8 cellular contexts compared by ENCODE assay signal in genomic region chr3:108089544-108089943, GRCh38. TPM values are rescaled to one million over a fixed set of nuclear protein-coding genes. Genes with fewer than 3 reads are reported as not detected.
DNase-seq lines count a peak whose midpoint lies in the region; ATAC-seq and TF ChIP-seq lines count a peak whose summit lies in the region.

No MANE protein-coding gene starts in this region.

- H3K9ac ChIP-seq in neural cell (ENCODE audit: low read length): peak overlapping the region; percentile 77

- H3K4me3 Mint-ChIP-seq in CD8-positive, alpha-beta memory T cell: peak overlapping the region in 6 of 7 donors; percentile 91 to 100 (median 98)

- peak overlapping the region; percentile 70 for H3K4me2 ChIP-seq in neural cell (ENCODE audit: low read length)

- TF ChIP-seq RAD21 in neural cell (conservative IDR thresholded peaks at IDR 0.05): peak; percentile 14

- CTCF ChIA-PET in CD8-positive, alpha-beta memory T cell (lab: Charles Lee): interaction anchor here (0.8 to 1.4 kb wide), 10 partner anchors 15 to 322 kb away, joined by 3 to 4 read pairs (median 3); no protein-coding TSS in a partner anchor

- H3K9me3 ChIP-seq in CD8-positive, alpha-beta memory T cell (ENCODE audit: low read length): no peaks in the 10 kb centered on the region
- H3K9me3 ChIP-seq in neural cell (ENCODE audit: low read length): no peaks in the 10 kb centered on the region

- POLR2A ChIA-PET in CD8-positive, alpha-beta memory T cell (lab: Charles Lee): interaction anchor here (0.6 to 2.5 kb wide), 10 partner anchors 11 to 1914 kb away, joined by 3 to 22 read pairs (median 4); no protein-coding TSS in a partner anchor

- peaks cover 24% of the 10 kb centered on the region for H3K79me2 ChIP-seq in neural cell (replicated peaks; ENCODE audit: insufficient read depth, low read length)

- no peaks in the 10 kb centered on the region for H3F3A ChIP-seq in neural cell (ENCODE audit: insufficient read depth, low read length, poor library complexity, severe bottlenecking)

- peaks cover 0 to 2% (median 0%) of the 10 kb centered on the region in 5 donors for H3K9me3 Mint-ChIP-seq in CD8-positive, alpha-beta memory T cell

- no peak for TF ChIP-seq EP300 in neural cell (conservative IDR thresholded peaks at IDR 0.05; ENCODE audit: poor library complexity, severe bottlenecking)

- H3K27ac Mint-ChIP-seq in CD8-positive, alpha-beta memory T cell: peak overlapping the region; percentile 93 to 100 (median 100)

- no peaks in the 10 kb centered on the region for H4K20me1 ChIP-seq in neural cell (ENCODE audit: insufficient read depth)

- H3K4me1 Mint-ChIP-seq in CD8-positive, alpha-beta memory T cell: peaks cover 26 to 30% (median 26%) of the 10 kb centered on the region in 3 donors

- H3K9me2 ChIP-seq in neural cell (ENCODE audit: insufficient read depth, low read length): no peaks in the 10 kb centered on the region

- in situ Hi-C loops in GM13977 (cut with MboI; ENCODE audit: low pct_unique_long_range_greater_than_20kb, low sequenced_read_pairs, unreplicated experiment): no loop called here

- peak overlapping the region; percentile 97 for H3K27ac ChIP-seq in CD8-positive, alpha-beta memory T cell (ENCODE audit: low read depth, low read length)
- H3K27ac ChIP-seq in dorsolateral prefrontal cortex (peak overlapping the region in 54 of 59 donors; percentile 15 to 98 (median 93)), neural cell (ENCODE audit: low read length) (no peak overlapping the region)

- no peak for DNase-seq in CD8-positive, alpha-beta memory T cell
- DNase-seq in NAMALWA (ENCODE audit: low spot score) (peak; percentile 30), dorsolateral prefrontal cortex (no peak), GM13977 (ENCODE audit: low spot score) (no peak), NCI-H345 (lab: John Stamatoyannopoulos, UW) (no peak)
- no peak for DNase-seq in stimulated activated CD4-positive, alpha-beta T cell treated with anti-CD3 and anti-CD28 coated beads, Interleukin-2, amount 100 ng/mL, for 24 hours

- no peak overlapping the region for H2AFZ ChIP-seq in neural cell (ENCODE audit: low read depth, low read length)

- H3K27me3 Mint-ChIP-seq in CD8-positive, alpha-beta memory T cell: peaks cover 0 to 2% of the 10 kb centered on the region in 2 donors

- no peaks in the 10 kb centered on the region for H3K27me3 ChIP-seq in CD8-positive, alpha-beta memory T cell (ENCODE audit: insufficient read depth, low read length, poor library complexity, severe bottlenecking)
- H3K27me3 ChIP-seq in dorsolateral prefrontal cortex (no peaks in the 10 kb centered on the region), neural cell (ENCODE audit: insufficient read depth, low read depth, low read length) (no peaks in the 10 kb centered on the region)

- no peak for TF ChIP-seq CTCF in dorsolateral prefrontal cortex (IDR thresholded peaks at IDR 0.05 in 54 of 56, conservative IDR thresholded peaks at IDR 0.05 in 2 of 56; ENCODE audit: low read depth in 1 of 56, partially characterized antibody in 56 of 56)
- no peak for TF ChIP-seq CTCF in neural cell (IDR thresholded peaks at IDR 0.05; ENCODE audit: poor library complexity, severe bottlenecking)
- no peak for TF ChIP-seq CTCF in GM13977 (IDR thresholded peaks at IDR 0.05; ENCODE audit: extremely low read depth, insufficient read depth, missing control alignments)

- ATAC-seq in GM18520 (IDR thresholded peaks at IDR 0.05; ENCODE audit: unreplicated experiment): no peak

- H3K36me3 Mint-ChIP-seq in CD8-positive, alpha-beta memory T cell: peaks cover 0 to 15% (median 2%) of the 10 kb centered on the region in 3 donors

- intact Hi-C loops in dorsolateral prefrontal cortex (cut with DNase I): no loop called here

- peaks cover 64% of the 10 kb centered on the region for H3K4me1 ChIP-seq in CD8-positive, alpha-beta memory T cell (ENCODE audit: insufficient read depth, low read length)

- H3K36me3 ChIP-seq in CD8-positive, alpha-beta memory T cell (ENCODE audit: insufficient read depth, low read length): no peaks in the 10 kb centered on the region
- H3K36me3 ChIP-seq in neural cell (ENCODE audit: insufficient read depth, low read length): no peaks in the 10 kb centered on the region

- peak overlapping the region; percentile 76 for H3K4me3 ChIP-seq in CD8-positive, alpha-beta memory T cell (ENCODE audit: low read length)
- peak overlapping the region; percentile 67 to 99 (median 91) for H3K4me3 ChIP-seq in dorsolateral prefrontal cortex
- peak overlapping the region; percentile 70 for H3K4me3 ChIP-seq in neural cell (ENCODE audit: low read length)

TF ChIP-seq in neural cell, 6 proteins besides CTCF, POLR2A, EP300 and RAD21:
- no peak for TF ChIP-seq TAF1 (IDR thresholded peaks at IDR 0.05; ENCODE audit: low read depth)
- no peak for TF ChIP-seq MXI1 (conservative IDR thresholded peaks at IDR 0.05; ENCODE audit: poor library complexity, severe bottlenecking)
- TF ChIP-seq SMC3 (conservative IDR thresholded peaks at IDR 0.05; ENCODE audit: poor library complexity): no peak
- TF ChIP-seq EZH2 (IDR thresholded peaks at IDR 0.05; ENCODE audit: borderline replicate concordance, insufficient read depth, low read length, poor library complexity, severe bottlenecking): no peak
- TF ChIP-seq POLR2AphosphoS5 (IDR thresholded peaks at IDR 0.05): no peak
- no peak for TF ChIP-seq REST (IDR thresholded peaks at IDR 0.05; ENCODE audit: borderline replicate concordance)

RNA-seq across cellular contexts. Expression of gene CD47, which starts 1.3 kb away (rescaled TPM):
- 100 to 1,000 TPM; 126 to 131 TPM for total RNA-seq in CD8-positive, alpha-beta memory T cell
- 232 TPM for polyA plus RNA-seq in CD8-positive, alpha-beta memory T cell
- 100 to 1,000 TPM in 119 of 120 experiments, 10 to 100 TPM in 1; 66.8 to 236 (median 180) TPM for total RNA-seq in dorsolateral prefrontal cortex
- polyA plus RNA-seq in neural cell: 119 and 128 TPM in 2 replicates
- 158 and 200 TPM in 2 replicates for polyA minus RNA-seq in neural cell
